Comparison of ENCODE assay signal across 31 cellular contexts in the genomic region with DNA sequence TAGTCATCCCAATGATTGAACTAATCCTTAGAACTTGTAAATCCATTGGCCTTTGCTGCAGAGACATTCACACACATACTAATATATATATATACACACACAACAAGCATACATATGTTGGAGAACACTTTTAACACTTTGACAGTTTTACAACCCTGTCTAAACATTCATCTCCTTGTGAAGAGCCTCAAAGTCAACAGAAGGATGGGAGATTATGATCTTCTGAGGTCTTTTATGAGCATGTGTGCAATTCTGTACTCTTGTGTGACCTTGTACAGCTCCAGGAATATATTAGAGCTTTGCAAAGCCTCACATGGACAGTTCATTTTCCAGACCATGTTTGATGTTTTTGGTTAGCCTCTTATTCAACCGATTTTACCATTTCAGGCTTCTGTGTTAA.
"Had no signal": no experiment of that assay in that cellular context is flagged by ENCODE, and none has a peak within 500 bp of the region (broad histone marks: within the 10 kb centered on the region; RNA-seq: fewer than 3 reads in every experiment).

No MANE protein-coding gene starts in this region.

- H3K36me3 Mint-ChIP-seq: activated naive CD4-positive, alpha-beta T cell treated with anti-CD3 and anti-CD28 coated beads, Interleukin-2, amount 50 U/mL, for 24 hours; activated naive CD8-positive, alpha-beta T cell treated with anti-CD3 and anti-CD28 coated beads for 36 hours had no signal

- H3K27ac Mint-ChIP-seq: activated B cell treated with CpG ODN at 0.5 μM for 24 hours; activated CD8-positive, alpha-beta T cell treated with anti-CD3 and anti-CD28 coated beads for 36 hours; activated naive CD4-positive, alpha-beta T cell treated with anti-CD3 and anti-CD28 coated beads for 36 hours; activated naive CD4-positive, alpha-beta T cell treated with anti-CD3 and anti-CD28 coated beads, Interleukin-2, amount 50 U/mL, for 24 hours; activated naive CD8-positive, alpha-beta T cell treated with anti-CD3 and anti-CD28 coated beads for 36 hours; activated naive CD8-positive, alpha-beta T cell treated with anti-CD3 and anti-CD28 coated beads, Interleukin-2, amount 50 U/mL, for 24 hours; activated T-helper 1 cell treated with anti-CD3 and anti-CD28 coated beads, Interleukin-12 subunit alpha, Interleukin-12 subunit beta, Interleukin-2, Interleukin-4 antibody, amounts not matched to agents 30 ng/mL and 10 ng/mL and 1 ng/mL, durations not matched to agents 14 hours and 24 hours and 36 hours; activated T-helper 2 cell treated with anti-CD3 and anti-CD28 coated beads, Interferon-gamma antibody, Interleukin-2, Interleukin-4, amounts not matched to agents 10 μg/mL and 5 μg/mL and 100 μg/mL, durations not matched to agents 14 hours and 24 hours and 36 hours; effector memory CD8-positive, alpha-beta T cell; T-helper 2 cell treated with Interferon-gamma antibody and Interleukin-4, amounts not matched to agents 5 μg/mL and 100 μg/mL, for 36 hours had no signal

- H3K9me3 Mint-ChIP-seq: activated CD8-positive, alpha-beta T cell treated with anti-CD3 and anti-CD28 coated beads for 36 hours had no signal

- H3K4me3 Mint-ChIP-seq: activated B cell treated with CpG ODN at 0.5 μM for 24 hours; activated CD8-positive, alpha-beta T cell treated with anti-CD3 and anti-CD28 coated beads for 36 hours; activated naive CD4-positive, alpha-beta T cell treated with anti-CD3 and anti-CD28 coated beads for 36 hours; activated naive CD4-positive, alpha-beta T cell treated with anti-CD3 and anti-CD28 coated beads, Interleukin-2, amount 50 U/mL, for 24 hours; activated naive CD8-positive, alpha-beta T cell treated with anti-CD3 and anti-CD28 coated beads for 36 hours; activated naive CD8-positive, alpha-beta T cell treated with anti-CD3 and anti-CD28 coated beads, Interleukin-2, amount 50 U/mL, for 24 hours; activated T-helper 1 cell treated with anti-CD3 and anti-CD28 coated beads, Interleukin-12 subunit alpha, Interleukin-12 subunit beta, Interleukin-2, Interleukin-4 antibody, amounts not matched to agents 30 ng/mL and 10 ng/mL and 1 ng/mL, durations not matched to agents 14 hours and 24 hours and 36 hours; effector memory CD8-positive, alpha-beta T cell; T-helper 2 cell treated with Interferon-gamma antibody and Interleukin-4, amounts not matched to agents 5 μg/mL and 100 μg/mL, for 36 hours had no signal

- DNase-seq: activated B cell treated with CpG ODN at 0.5 μM for 24 hours; activated CD4-positive, alpha-beta T cell treated with anti-CD3 and anti-CD28 coated beads for 48 hours; activated CD4-positive, alpha-beta T cell treated with anti-CD3 and anti-CD28 coated beads, Interleukin-2, amount 50 U/mL, for 1 hour; activated CD4-positive, alpha-beta T cell treated with anti-CD3 and anti-CD28 coated beads, Interleukin-2, amount 50 U/mL, for 48 hours; activated CD8-positive, alpha-beta memory T cell treated with anti-CD3 and anti-CD28 coated beads for 24 hours; activated CD8-positive, alpha-beta T cell treated with anti-CD3 and anti-CD28 coated beads for 36 hours; activated effector memory CD4-positive, alpha-beta T cell treated with anti-CD3 and anti-CD28 coated beads, Interleukin-2, amount 50 U/mL, for 16 hours; activated naive CD4-positive, alpha-beta T cell treated with anti-CD3 and anti-CD28 coated beads for 36 hours; activated naive CD8-positive, alpha-beta T cell treated with anti-CD3 and anti-CD28 coated beads for 36 hours; activated naive CD8-positive, alpha-beta T cell treated with anti-CD3 and anti-CD28 coated beads, Interleukin-2, amount 50 U/mL, for 24 hours; activated T-cell treated with anti-CD3 and anti-CD28 coated beads, Interleukin-2, amount 50 U/mL, for 48 hours; adrenal gland; amygdala; aorta; body of pancreas; caudate nucleus; cortex of kidney; dermis blood vessel endothelial cell; effector CD4-positive, alpha-beta T cell; effector memory CD8-positive, alpha-beta T cell; erythroblast; foreskin keratinocyte; gastrocnemius medialis; glutamatergic neuron; heart left ventricle; T1000; WERI-Rb-1 had no signal

- H3K4me1 Mint-ChIP-seq: activated B cell treated with CpG ODN at 0.5 μM for 24 hours; activated naive CD4-positive, alpha-beta T cell treated with anti-CD3 and anti-CD28 coated beads, Interleukin-2, amount 50 U/mL, for 24 hours; activated naive CD8-positive, alpha-beta T cell treated with anti-CD3 and anti-CD28 coated beads for 36 hours; activated naive CD8-positive, alpha-beta T cell treated with anti-CD3 and anti-CD28 coated beads, Interleukin-2, amount 50 U/mL, for 24 hours had no signal

- H3K27me3 Mint-ChIP-seq: activated B cell treated with CpG ODN at 0.5 μM for 24 hours; activated CD8-positive, alpha-beta T cell treated with anti-CD3 and anti-CD28 coated beads for 36 hours; activated naive CD4-positive, alpha-beta T cell treated with anti-CD3 and anti-CD28 coated beads, Interleukin-2, amount 50 U/mL, for 24 hours; activated naive CD8-positive, alpha-beta T cell treated with anti-CD3 and anti-CD28 coated beads for 36 hours; activated naive CD8-positive, alpha-beta T cell treated with anti-CD3 and anti-CD28 coated beads, Interleukin-2, amount 50 U/mL, for 24 hours; effector memory CD8-positive, alpha-beta T cell had no signal
